ENCODE assay signal across 17 cellular contexts in genomic region chr1:173995475-173995874, GRCh38.
"Had no signal": no experiment of that assay in that cellular context is flagged by ENCODE, and none has a peak within 500 bp of the region (broad histone marks: within the 10 kb centered on the region; RNA-seq: fewer than 3 reads in every experiment).

No MANE protein-coding gene starts in this region.

- H3K4me3 ChIP-seq: ascending aorta, esophagus muscularis mucosa, neural progenitor cell, pancreas, right lobe of liver, thoracic aorta, upper lobe of left lung had no signal

- H3K27me3 ChIP-seq: ascending aorta, esophagus muscularis mucosa, neural progenitor cell, pancreas, right lobe of liver, upper lobe of left lung had no signal

- DNase-seq: activated CD4-positive, alpha-beta memory T cell treated with anti-CD3 and anti-CD28 coated beads, Interleukin-2, amount 10 ng/mL, durations not matched to agents 7 days and 5 days; activated gamma-delta T cell treated with Interleukin-2 at 50 U/mL for 16 hours; cerebellar nuclear complex; cortex of kidney; effector CD4-positive, alpha-beta T cell; immature natural killer cell; left ventricle myocardium superior; pancreas; right lobe of liver; small intestine; stimulated activated CD4-positive, alpha-beta T cell treated with anti-CD3 and anti-CD28 coated beads, Interleukin-15, amount 100 ng/mL, for 24 hours; stimulated activated CD4-positive, alpha-beta T cell treated with anti-CD3 and anti-CD28 coated beads, Interleukin-2, amount 100 ng/mL, for 48 hours; upper lobe of left lung had no signal

- H3K4me1 ChIP-seq: right lobe of liver had no signal

- H3K9ac ChIP-seq: neural progenitor cell had no signal

- H3K27ac ChIP-seq: ascending aorta, esophagus muscularis mucosa, neural progenitor cell, pancreas, right lobe of liver, thoracic aorta, upper lobe of left lung had no signal

- FAIRE-seq: pancreas, small intestine had no signal

- H3K27me3 Mint-ChIP-seq: activated CD4-positive, alpha-beta memory T cell treated with anti-CD3 and anti-CD28 coated beads, Interleukin-2, amount 10 ng/mL, durations not matched to agents 7 days and 5 days had no signal

- H3K9me3 Mint-ChIP-seq: activated CD4-positive, alpha-beta memory T cell treated with anti-CD3 and anti-CD28 coated beads, Interleukin-2, amount 10 ng/mL, durations not matched to agents 7 days and 5 days; immature natural killer cell; neural progenitor cell had no signal

- ATAC-seq: left ventricle myocardium superior, pancreas, right lobe of liver had no signal

- H3K4me3 Mint-ChIP-seq: activated CD4-positive, alpha-beta memory T cell treated with anti-CD3 and anti-CD28 coated beads, Interleukin-2, amount 10 ng/mL, durations not matched to agents 7 days and 5 days; immature natural killer cell; neural progenitor cell had no signal

- H3K4me2 ChIP-seq: neural progenitor cell had no signal

- H3K9me3 ChIP-seq: ascending aorta, esophagus muscularis mucosa, pancreas, right lobe of liver, thoracic aorta, upper lobe of left lung had no signal

- H2AFZ ChIP-seq: neural progenitor cell had no signal

- H3K27ac Mint-ChIP-seq: activated CD4-positive, alpha-beta memory T cell treated with anti-CD3 and anti-CD28 coated beads, Interleukin-2, amount 10 ng/mL, durations not matched to agents 7 days and 5 days; neural progenitor cell had no signal
